Comparison of ENCODE assay signal across 8 cellular contexts in genomic region chr6:65623569-65623968, GRCh38.
"Had no signal": no experiment of that assay in that cellular context is flagged by ENCODE, and none has a peak within 500 bp of the region (broad histone marks: within the 10 kb centered on the region; RNA-seq: fewer than 3 reads in every experiment).

No MANE protein-coding gene starts in this region.

- ATAC-seq: GM23338, K562 had no signal

- DNase-seq: H9, HCEC 1CT, IMR-90 had no signal

- FAIRE-seq: H1, H54, HTR-8/SVneo, K562 had no signal

- H2AFZ ChIP-seq: GM23338 had no signal

- H3K4me3 ChIP-seq: GM23338, K562 had no signal

- H3K4me2 ChIP-seq: GM23338 had no signal
